ENCODE assay signal across 9 cellular contexts in the genomic region with DNA sequence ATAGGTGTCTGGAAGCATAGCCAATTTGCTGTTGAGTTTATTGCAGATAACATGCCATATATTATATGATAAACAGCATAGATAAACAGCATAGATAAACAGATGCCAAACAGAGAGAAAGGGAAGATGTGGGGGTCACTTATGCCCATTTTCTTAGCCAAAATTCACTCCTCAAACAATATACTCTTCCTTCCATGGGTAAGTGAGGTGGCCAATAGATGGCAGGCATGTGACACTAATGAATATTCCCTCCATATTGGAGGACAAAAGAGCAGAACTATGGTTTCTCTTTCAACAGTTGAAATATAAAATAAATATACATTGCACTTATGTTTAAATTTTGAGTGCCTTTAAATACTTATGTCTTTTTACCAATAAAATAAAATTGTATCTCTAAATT.
DNase-seq lines count a peak whose midpoint lies in the region; ATAC-seq and TF ChIP-seq lines count a peak whose summit lies in the region.
"Had no signal": no experiment of that assay in that cellular context is flagged by ENCODE, and none has a peak within 500 bp of the region (broad histone marks: within the 10 kb centered on the region; RNA-seq: fewer than 3 reads in every experiment).

No MANE protein-coding gene starts in this region.

- DNase-seq in LoVo (ENCODE audit: low spot score) (peak; percentile 24), choroid plexus epithelial cell (ENCODE audit: low read depth) (peak; percentile 41), renal cortical epithelial cell (ENCODE audit: low read depth) (peak; percentile 59), esophagus muscularis mucosa (ENCODE audit: extremely low spot score) (no peak), islet precursor cell (no peak), SIG-M5 treated with dmso at 0.1 percent for 504 hours (lab: John Stamatoyannopoulos, UW; ENCODE audit: unreplicated experiment) (no peak)
- DNase-seq: activated naive CD8-positive, alpha-beta T cell treated with anti-CD3 and anti-CD28 coated beads, Interleukin-2, amount 10 ng/mL, durations not matched to agents 7 days and 5 days had no signal

- TF ChIP-seq EP300 in esophagus muscularis mucosa (IDR thresholded peaks at IDR 0.05) = no peak

- H3K4me3 ChIP-seq in choroid plexus epithelial cell (ENCODE audit: low read depth, low read length) (no peak overlapping the region), esophagus muscularis mucosa (no peak overlapping the region)
- H3K4me3 ChIP-seq: right atrium auricular region had no signal

- ATAC-seq in GM19438 (IDR thresholded peaks at IDR 0.05; ENCODE audit: low read depth, unreplicated experiment) = peak; percentile 55

- no peaks in the 10 kb centered on the region for H3K36me3 ChIP-seq in esophagus muscularis mucosa
- H3K36me3 ChIP-seq: right atrium auricular region had no signal

- intact Hi-C loops in esophagus muscularis mucosa (cut with DNase I) = no loop called here

- TF ChIP-seq CTCF in choroid plexus epithelial cell (conservative IDR thresholded peaks at IDR 0.05; ENCODE audit: low read depth, low read length) = peak; percentile 45
- peak in 1 of 3 experiments; percentile 10 for TF ChIP-seq CTCF in esophagus muscularis mucosa (IDR thresholded peaks at IDR 0.05)

- H3K4me1 ChIP-seq in esophagus muscularis mucosa = no peaks in the 10 kb centered on the region
- H3K4me1 ChIP-seq: right atrium auricular region had no signal

- no peaks in the 10 kb centered on the region for H3K27me3 ChIP-seq in esophagus muscularis mucosa
- H3K27me3 ChIP-seq: right atrium auricular region had no signal

- no peak overlapping the region for H3K27ac ChIP-seq in esophagus muscularis mucosa (replicated peaks in 1 of 4)
- H3K27ac ChIP-seq: right atrium auricular region had no signal

- H3K9me3 ChIP-seq in esophagus muscularis mucosa = no peaks in the 10 kb centered on the region
- H3K9me3 ChIP-seq: right atrium auricular region had no signal

- no peak for TF ChIP-seq POLR2A in esophagus muscularis mucosa (IDR thresholded peaks at IDR 0.05; ENCODE audit: low read depth)

Comparison
In these comparisons a context has a peak if more than half of its experiments do, and no peak if none do; other contexts are left out.
1. DNase-seq: peak in LoVo (single experiment), choroid plexus epithelial cell (single experiment) and renal cortical epithelial cell (single experiment); none in esophagus muscularis mucosa (single experiment), islet precursor cell (single experiment) and SIG-M5 treated with dmso at 0.1 percent for 504 hours (single experiment).